In the genomic region with DNA sequence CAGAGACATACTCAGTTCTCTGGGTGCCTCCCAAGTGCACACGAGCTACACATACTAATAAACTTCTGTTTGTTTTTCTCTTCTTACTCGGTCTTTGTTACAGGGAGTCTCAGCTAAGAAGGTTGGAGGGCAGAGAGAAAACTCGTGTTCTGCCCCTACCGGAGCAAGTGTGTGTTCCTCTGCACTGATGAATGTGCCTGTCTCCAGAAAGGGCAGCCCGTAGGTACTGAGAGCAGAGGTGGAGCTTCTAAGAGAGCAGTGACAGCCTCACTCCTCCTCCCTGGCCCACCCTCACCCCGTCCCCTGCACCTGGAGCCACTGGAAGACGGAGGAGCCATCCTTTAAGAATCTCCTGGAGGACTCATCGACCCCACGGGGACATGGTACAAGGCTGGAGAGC, we compare ENCODE assay signal across 1 cellular context.
TF ChIP-seq lines count a peak whose summit lies in the region.

No MANE protein-coding gene starts in this region.

TF ChIP-seq in WTC11, 78 proteins besides CTCF, POLR2A, EP300 and RAD21 (continued from another document):
- TF ChIP-seq, protein P1, sequence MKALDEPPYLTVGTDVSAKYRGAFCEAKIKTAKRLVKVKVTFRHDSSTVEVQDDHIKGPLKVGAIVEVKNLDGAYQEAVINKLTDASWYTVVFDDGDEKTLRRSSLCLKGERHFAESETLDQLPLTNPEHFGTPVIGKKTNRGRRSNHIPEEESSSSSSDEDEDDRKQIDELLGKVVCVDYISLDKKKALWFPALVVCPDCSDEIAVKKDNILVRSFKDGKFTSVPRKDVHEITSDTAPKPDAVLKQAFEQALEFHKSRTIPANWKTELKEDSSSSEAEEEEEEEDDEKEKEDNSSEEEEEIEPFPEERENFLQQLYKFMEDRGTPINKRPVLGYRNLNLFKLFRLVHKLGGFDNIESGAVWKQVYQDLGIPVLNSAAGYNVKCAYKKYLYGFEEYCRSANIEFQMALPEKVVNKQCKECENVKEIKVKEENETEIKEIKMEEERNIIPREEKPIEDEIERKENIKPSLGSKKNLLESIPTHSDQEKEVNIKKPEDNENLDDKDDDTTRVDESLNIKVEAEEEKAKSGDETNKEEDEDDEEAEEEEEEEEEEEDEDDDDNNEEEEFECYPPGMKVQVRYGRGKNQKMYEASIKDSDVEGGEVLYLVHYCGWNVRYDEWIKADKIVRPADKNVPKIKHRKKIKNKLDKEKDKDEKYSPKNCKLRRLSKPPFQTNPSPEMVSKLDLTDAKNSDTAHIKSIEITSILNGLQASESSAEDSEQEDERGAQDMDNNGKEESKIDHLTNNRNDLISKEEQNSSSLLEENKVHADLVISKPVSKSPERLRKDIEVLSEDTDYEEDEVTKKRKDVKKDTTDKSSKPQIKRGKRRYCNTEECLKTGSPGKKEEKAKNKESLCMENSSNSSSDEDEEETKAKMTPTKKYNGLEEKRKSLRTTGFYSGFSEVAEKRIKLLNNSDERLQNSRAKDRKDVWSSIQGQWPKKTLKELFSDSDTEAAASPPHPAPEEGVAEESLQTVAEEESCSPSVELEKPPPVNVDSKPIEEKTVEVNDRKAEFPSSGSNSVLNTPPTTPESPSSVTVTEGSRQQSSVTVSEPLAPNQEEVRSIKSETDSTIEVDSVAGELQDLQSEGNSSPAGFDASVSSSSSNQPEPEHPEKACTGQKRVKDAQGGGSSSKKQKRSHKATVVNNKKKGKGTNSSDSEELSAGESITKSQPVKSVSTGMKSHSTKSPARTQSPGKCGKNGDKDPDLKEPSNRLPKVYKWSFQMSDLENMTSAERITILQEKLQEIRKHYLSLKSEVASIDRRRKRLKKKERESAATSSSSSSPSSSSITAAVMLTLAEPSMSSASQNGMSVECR (CRISPR knock-in tag; IDR thresholded peaks at IDR 0.05; ENCODE audit: borderline replicate concordance): no peak
- TF ChIP-seq, protein P2, sequence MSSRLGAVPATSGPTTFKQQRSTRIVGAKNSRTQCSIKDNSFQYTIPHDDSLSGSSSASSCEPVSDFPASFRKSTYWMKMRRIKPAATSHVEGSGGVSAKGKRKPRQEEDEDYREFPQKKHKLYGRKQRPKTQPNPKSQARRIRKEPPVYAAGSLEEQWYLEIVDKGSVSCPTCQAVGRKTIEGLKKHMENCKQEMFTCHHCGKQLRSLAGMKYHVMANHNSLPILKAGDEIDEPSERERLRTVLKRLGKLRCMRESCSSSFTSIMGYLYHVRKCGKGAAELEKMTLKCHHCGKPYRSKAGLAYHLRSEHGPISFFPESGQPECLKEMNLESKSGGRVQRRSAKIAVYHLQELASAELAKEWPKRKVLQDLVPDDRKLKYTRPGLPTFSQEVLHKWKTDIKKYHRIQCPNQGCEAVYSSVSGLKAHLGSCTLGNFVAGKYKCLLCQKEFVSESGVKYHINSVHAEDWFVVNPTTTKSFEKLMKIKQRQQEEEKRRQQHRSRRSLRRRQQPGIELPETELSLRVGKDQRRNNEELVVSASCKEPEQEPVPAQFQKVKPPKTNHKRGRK (CRISPR knock-in tag; IDR thresholded peaks at IDR 0.05; ENCODE audit: borderline replicate concordance): no peak
- TF ChIP-seq, protein P3, sequence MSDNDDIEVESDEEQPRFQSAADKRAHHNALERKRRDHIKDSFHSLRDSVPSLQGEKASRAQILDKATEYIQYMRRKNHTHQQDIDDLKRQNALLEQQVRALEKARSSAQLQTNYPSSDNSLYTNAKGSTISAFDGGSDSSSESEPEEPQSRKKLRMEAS (CRISPR knock-in tag; IDR thresholded peaks at IDR 0.05): no peak
- TF ChIP-seq ZNF671 (CRISPR knock-in tag; IDR thresholded peaks at IDR 0.05): no peak
